In genomic region chr5:142819292-142819691, GRCh38 we compare ENCODE assay signal across 18 cellular contexts. TPM values are rescaled to one million over a fixed set of nuclear protein-coding genes. Genes with fewer than 3 reads are reported as not detected.
DNase-seq lines count a peak whose midpoint lies in the region; ATAC-seq and TF ChIP-seq lines count a peak whose summit lies in the region.
"Had no signal": no experiment of that assay in that cellular context is flagged by ENCODE, and none has a peak within 500 bp of the region (broad histone marks: within the 10 kb centered on the region; RNA-seq: fewer than 3 reads in every experiment).

No MANE protein-coding gene starts in this region.

- H3K4me3 ChIP-seq in Peyer's patch: no peak overlapping the region
- H3K4me3 ChIP-seq in fibroblast of the aortic adventitia (ENCODE audit: low read depth, low read length): no peak overlapping the region
- no peak overlapping the region for H3K4me3 ChIP-seq in MM.1S (ENCODE audit: low read length)
- H3K4me3 ChIP-seq: coronary artery, spleen had no signal

- H3K9me3 Mint-ChIP-seq in T-cell: peaks cover 0 to 4% (median 2%) of the 10 kb centered on the region in 3 donors

- H3K36me3 ChIP-seq in Peyer's patch (no peaks in the 10 kb centered on the region), MM.1S (replicated peaks; ENCODE audit: insufficient read depth, low read length) (no peaks in the 10 kb centered on the region)
- H3K36me3 ChIP-seq: spleen had no signal

- H3K9ac ChIP-seq in MM.1S (ENCODE audit: low read length): no peak overlapping the region
- H3K9ac ChIP-seq: parathyroid adenoma had no signal

- TF ChIP-seq POLR2A in Peyer's patch (IDR thresholded peaks at IDR 0.05): no peak

- H3K27me3 ChIP-seq in Peyer's patch (no peaks in the 10 kb centered on the region), MM.1S (replicated peaks; ENCODE audit: insufficient read depth, low read length) (no peaks in the 10 kb centered on the region)
- H3K27me3 ChIP-seq: spleen had no signal

- no peak overlapping the region for H3K27ac Mint-ChIP-seq in T-cell

- CTCF ChIA-PET in T-cell (lab: Charles Lee): no interaction called here

- H2AFZ ChIP-seq in MM.1S (ENCODE audit: low read length): no peak overlapping the region
- H2AFZ ChIP-seq: parathyroid adenoma had no signal

- peaks cover 19% of the 10 kb centered on the region for H3K36me3 Mint-ChIP-seq in T-cell

- peaks cover 40 to 51% (median 45%) of the 10 kb centered on the region in 3 donors for H3K4me1 Mint-ChIP-seq in T-cell

- no peaks in the 10 kb centered on the region for H3F3A ChIP-seq in MM.1S (ENCODE audit: insufficient read depth, low read length)

- H3K9me2 ChIP-seq in MM.1S (replicated peaks; ENCODE audit: insufficient read depth, low read length): no peaks in the 10 kb centered on the region

- ATAC-seq in GM18511 (IDR thresholded peaks at IDR 0.05; ENCODE audit: unreplicated experiment) (no peak), T-cell (replicated peaks in 1 of 4) (no peak), GM19452 (IDR thresholded peaks at IDR 0.05; ENCODE audit: unreplicated experiment) (no peak)
- ATAC-seq: activated CD4-positive, CD25-positive, alpha-beta regulatory T cell treated with anti-CD3 and anti-CD28 coated beads, Interleukin-2, amount 50 U/mL, for 24 hours had no signal

- TF ChIP-seq CTCF in Peyer's patch (IDR thresholded peaks at IDR 0.05) (no peak), fibroblast of the aortic adventitia (IDR thresholded peaks at IDR 0.05; ENCODE audit: insufficient read depth, low read length) (no peak), MM.1S (IDR thresholded peaks at IDR 0.05; ENCODE audit: low read length) (no peak)

- H3K27ac ChIP-seq in Peyer's patch: peak overlapping the region in 3 of 4 donors; percentile 50 to 87 (median 67)
- no peak overlapping the region for H3K27ac ChIP-seq in MM.1S (ENCODE audit: low read length)
- H3K27ac ChIP-seq: parathyroid adenoma, spleen had no signal

- no peaks in the 10 kb centered on the region for H3K79me2 ChIP-seq in MM.1S (ENCODE audit: low read length)

- no peaks in the 10 kb centered on the region for H3K27me3 Mint-ChIP-seq in T-cell

- H3K9me3 ChIP-seq in Peyer's patch (no peaks in the 10 kb centered on the region), MM.1S (replicated peaks; ENCODE audit: insufficient read depth, low read length) (no peaks in the 10 kb centered on the region)
- H3K9me3 ChIP-seq: spleen had no signal

- no peaks in the 10 kb centered on the region for H4K20me1 ChIP-seq in MM.1S (ENCODE audit: insufficient read depth, low read length)

- H3K4me1 ChIP-seq in Peyer's patch (peaks cover 0 to 56% (median 14%) of the 10 kb centered on the region in 4 donors), MM.1S (ENCODE audit: low read length) (no peaks in the 10 kb centered on the region)
- H3K4me1 ChIP-seq: parathyroid adenoma had no signal

- peak; percentile 15 for DNase-seq in Daoy (ENCODE audit: low read depth)
- peak in 1 of 3 donors; percentile 47 for DNase-seq in Peyer's patch
- DNase-seq in fibroblast of the aortic adventitia (ENCODE audit: low read depth): peak; percentile 8
- peak; percentile 64 for DNase-seq in renal cortical epithelial cell (ENCODE audit: low read depth)
- no peak for DNase-seq in MM.1S
- DNase-seq in T-cell: no peak
- DNase-seq: activated gamma-delta T cell; hypothalamus; kidney glomerular epithelial cell; NCI-H774; SHP77; spleen; stimulated activated naive CD4-positive, alpha-beta T cell had no signal

- no peak overlapping the region for H3K4me2 ChIP-seq in MM.1S (ENCODE audit: low read depth, low read length)

- POLR2A ChIA-PET in T-cell (lab: Charles Lee): no interaction called here

- H3K4me3 Mint-ChIP-seq in T-cell: no peak overlapping the region

RNA-seq across cellular contexts. Expression of gene ARHGAP26, which starts 49.1 kb away (rescaled TPM):
- 5.8 and 7.7 TPM in 2 replicates for total RNA-seq in Daoy (2014; rRNA removed; shearing (Covaris generic))
- 100 to 1,000 TPM in 3 of 4 donors, 10 to 100 TPM in 1; 60.1 to 180 (median 126) TPM for total RNA-seq in Peyer's patch
- 9.0 and 15.2 TPM in 2 replicates for total RNA-seq in fibroblast of the aortic adventitia (ENCODE audit: low replicate concordance)
- 7.3 and 10.4 TPM in 2 replicates for total RNA-seq in renal cortical epithelial cell
- 10 to 100 TPM; 22.8 to 49.3 (median 28.3) TPM for total RNA-seq in T-cell

Comparison
In these comparisons a context has a peak if more than half of its experiments do, and no peak if none do; other contexts are left out.
1. DNase-seq: peak in Daoy (single experiment), fibroblast of the aortic adventitia (single experiment) and renal cortical epithelial cell (single experiment); none in MM.1S (single experiment) and T-cell (0 of 34).